In the genomic region with DNA sequence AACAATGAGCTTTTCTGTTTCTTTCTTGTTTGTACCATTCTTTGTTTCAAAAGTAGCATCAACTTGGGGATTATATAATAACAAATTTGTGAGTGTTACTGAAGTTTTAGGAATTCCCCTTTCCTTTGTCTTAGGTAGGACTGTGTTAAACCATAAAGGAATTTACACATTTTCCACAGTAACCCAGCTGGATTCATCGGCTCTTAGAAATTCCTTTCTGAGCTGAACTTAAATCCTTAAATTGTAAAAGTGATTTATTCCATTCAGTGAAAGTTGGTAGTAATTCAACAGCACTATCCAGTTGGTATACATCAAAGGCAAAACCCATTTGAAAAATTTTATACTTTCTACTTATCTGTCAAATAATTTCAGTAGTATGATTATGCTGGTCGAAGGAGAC, we compare ENCODE assay signal across 18 cellular contexts. TPM values are rescaled to one million over a fixed set of nuclear protein-coding genes. Genes with fewer than 3 reads are reported as not detected.
DNase-seq lines count a peak whose midpoint lies in the region; ATAC-seq and TF ChIP-seq lines count a peak whose summit lies in the region.
"Had no signal": no experiment of that assay in that cellular context is flagged by ENCODE, and none has a peak within 500 bp of the region (broad histone marks: within the 10 kb centered on the region; RNA-seq: fewer than 3 reads in every experiment).

No MANE protein-coding gene starts in this region.

- WGBS in mesodermal cell (ENCODE audit: insufficient coverage in 2 of 2), 2 experiments = no CpG with 5 or more reads among the region's 2 CpGs

- no peak for ATAC-seq in GM23338
- ATAC-seq: A549, Right ventricle myocardium inferior had no signal

- H3K36me3 Mint-ChIP-seq in GM23338 (ENCODE audit: low read depth) = peaks cover 23% of the 10 kb centered on the region

- H3K27me3 ChIP-seq in GM23338 (ENCODE audit: insufficient read depth) (no peaks in the 10 kb centered on the region), SJSA1 (replicated peaks) (no peaks in the 10 kb centered on the region)
- H3K27me3 ChIP-seq: BE2C had no signal

- H3K4me3 Mint-ChIP-seq in GM23338 = no peak overlapping the region

- H3K9me3 Mint-ChIP-seq in GM23338 = no peaks in the 10 kb centered on the region

- no peaks in the 10 kb centered on the region for H3F3A ChIP-seq in GM23338 (replicated peaks; ENCODE audit: low read depth)

- H4K20me1 ChIP-seq in GM23338 (replicated peaks; ENCODE audit: insufficient read depth) = no peaks in the 10 kb centered on the region

- H3K9me3 ChIP-seq in SJSA1 (replicated peaks) = no peaks in the 10 kb centered on the region
- no peaks in the 10 kb centered on the region for H3K9me3 ChIP-seq in mesodermal cell (ENCODE audit: control insufficient read depth, low read length)
- H3K9me3 ChIP-seq: A549, BE2C had no signal

- peak overlapping the region; percentile 88 for H3K27ac ChIP-seq in GM23338 (ENCODE audit: low read depth)
- H3K27ac ChIP-seq in SJSA1 = 0 out of 2 replicates have a peak overlapping the region, but pooled peaks have one; percentile 25
- peak overlapping the region; percentile 73 for H3K27ac ChIP-seq in mesodermal cell (ENCODE audit: low read depth, low read length, severe bottlenecking)
- H3K27ac ChIP-seq in substantia nigra (ENCODE audit: low read depth, low read length, poor library complexity, severe bottlenecking) = no peak overlapping the region
- H3K27ac ChIP-seq: A549 had no signal

- H3K4me1 ChIP-seq in GM23338 (ENCODE audit: insufficient read depth) (peaks cover 69% of the 10 kb centered on the region), SJSA1 (replicated peaks) (peaks cover 25% of the 10 kb centered on the region), mesodermal cell (ENCODE audit: control insufficient read depth, insufficient read depth, low read length, poor library complexity, severe bottlenecking) (peaks cover 33% of the 10 kb centered on the region)
- H3K4me1 ChIP-seq: BE2C had no signal

- H3K4me2 ChIP-seq in GM23338 = peak overlapping the region; percentile 15
- H3K4me2 ChIP-seq: A549 had no signal

- H3K27ac Mint-ChIP-seq in GM23338 = peak overlapping the region; percentile 96; the same call in 1 of the 2 replicates

- H3K79me2 ChIP-seq in GM23338 (replicated peaks; ENCODE audit: insufficient read depth) = peaks cover 43% of the 10 kb centered on the region

- no peaks in the 10 kb centered on the region for H3K9me2 ChIP-seq in GM23338 (ENCODE audit: insufficient read depth)

- H3K36me3 ChIP-seq in GM23338 (ENCODE audit: insufficient read depth) (0 out of 2 replicates have a peak, but pooled peaks cover 9% of the 10 kb centered on the region), SJSA1 (peaks cover 2% of the 10 kb centered on the region), mesodermal cell (ENCODE audit: control insufficient read depth, insufficient read depth, low read length) (peaks cover 41% of the 10 kb centered on the region)

- H3K4me3 ChIP-seq in GM23338 (no peak overlapping the region), SJSA1 (no peak overlapping the region), fibroblast of villous mesenchyme (ENCODE audit: low read depth, low read length) (no peak overlapping the region), mesodermal cell (ENCODE audit: extremely low read depth, insufficient read depth, low read length, poor library complexity, severe bottlenecking) (no peak overlapping the region)
- H3K4me3 ChIP-seq: A549 had no signal

- peak; percentile 44 for DNase-seq in GM23338 (ENCODE audit: low spot score)
- peak in 1 of 2 experiments; percentile 4 for DNase-seq in SJSA1 (ENCODE audit: low read depth in 1 of 2, low spot score in 2 of 2)
- DNase-seq in fibroblast of villous mesenchyme (ENCODE audit: low read depth) = peak; percentile 3
- DNase-seq in substantia nigra (lab: John Stamatoyannopoulos, UW) = no peak
- DNase-seq in activated CD4-positive, alpha-beta T cell treated with anti-CD3 and anti-CD28 coated beads, Interleukin-2, amount 50 U/mL, for 4 hours = no peak
- no peak for DNase-seq in HuH-7.5 (ENCODE audit: low spot score)
- DNase-seq in stimulated activated CD4-positive, alpha-beta T cell treated with anti-CD3 and anti-CD28 coated beads, Interleukin-12 subunit alpha, Interleukin-12 subunit beta, amount 100 ng/mL, for 4 hours = no peak
- DNase-seq: BE2C, Karpas-422, MV-4-11, NCI-H1105 treated with DMSO at 0.1 percent for 48 hours, NCI-H1694, NCI-H2081, NCI-H2171 treated with DMSO at 0.1 percent for 48 hours, NCI-H524 treated with DMSO at 0.1 percent for 48 hours had no signal

- no peak overlapping the region for H2AFZ ChIP-seq in GM23338

- no peaks in the 10 kb centered on the region for H3K27me3 Mint-ChIP-seq in GM23338 (ENCODE audit: insufficient read depth, low read depth, poor library complexity)

- peaks cover 77% of the 10 kb centered on the region for H3K4me1 Mint-ChIP-seq in GM23338

- TF ChIP-seq CTCF in GM23338 (conservative IDR thresholded peaks at IDR 0.05; ENCODE audit: low read depth in 2 of 2) = no peak
- no peak for TF ChIP-seq CTCF in fibroblast of villous mesenchyme (IDR thresholded peaks at IDR 0.05; ENCODE audit: insufficient read depth, low read depth, low read length)

TF ChIP-seq in GM23338, 12 proteins besides CTCF, POLR2A, EP300 and RAD21 (continues in another document):
- TF ChIP-seq NANOG (IDR thresholded peaks at IDR 0.05; ENCODE audit: borderline replicate concordance) (no peak), ZNF331 (CRISPR knock-in tag; IDR thresholded peaks at IDR 0.05; ENCODE audit: low read depth) (no peak)
- TF ChIP-seq, protein P1, sequence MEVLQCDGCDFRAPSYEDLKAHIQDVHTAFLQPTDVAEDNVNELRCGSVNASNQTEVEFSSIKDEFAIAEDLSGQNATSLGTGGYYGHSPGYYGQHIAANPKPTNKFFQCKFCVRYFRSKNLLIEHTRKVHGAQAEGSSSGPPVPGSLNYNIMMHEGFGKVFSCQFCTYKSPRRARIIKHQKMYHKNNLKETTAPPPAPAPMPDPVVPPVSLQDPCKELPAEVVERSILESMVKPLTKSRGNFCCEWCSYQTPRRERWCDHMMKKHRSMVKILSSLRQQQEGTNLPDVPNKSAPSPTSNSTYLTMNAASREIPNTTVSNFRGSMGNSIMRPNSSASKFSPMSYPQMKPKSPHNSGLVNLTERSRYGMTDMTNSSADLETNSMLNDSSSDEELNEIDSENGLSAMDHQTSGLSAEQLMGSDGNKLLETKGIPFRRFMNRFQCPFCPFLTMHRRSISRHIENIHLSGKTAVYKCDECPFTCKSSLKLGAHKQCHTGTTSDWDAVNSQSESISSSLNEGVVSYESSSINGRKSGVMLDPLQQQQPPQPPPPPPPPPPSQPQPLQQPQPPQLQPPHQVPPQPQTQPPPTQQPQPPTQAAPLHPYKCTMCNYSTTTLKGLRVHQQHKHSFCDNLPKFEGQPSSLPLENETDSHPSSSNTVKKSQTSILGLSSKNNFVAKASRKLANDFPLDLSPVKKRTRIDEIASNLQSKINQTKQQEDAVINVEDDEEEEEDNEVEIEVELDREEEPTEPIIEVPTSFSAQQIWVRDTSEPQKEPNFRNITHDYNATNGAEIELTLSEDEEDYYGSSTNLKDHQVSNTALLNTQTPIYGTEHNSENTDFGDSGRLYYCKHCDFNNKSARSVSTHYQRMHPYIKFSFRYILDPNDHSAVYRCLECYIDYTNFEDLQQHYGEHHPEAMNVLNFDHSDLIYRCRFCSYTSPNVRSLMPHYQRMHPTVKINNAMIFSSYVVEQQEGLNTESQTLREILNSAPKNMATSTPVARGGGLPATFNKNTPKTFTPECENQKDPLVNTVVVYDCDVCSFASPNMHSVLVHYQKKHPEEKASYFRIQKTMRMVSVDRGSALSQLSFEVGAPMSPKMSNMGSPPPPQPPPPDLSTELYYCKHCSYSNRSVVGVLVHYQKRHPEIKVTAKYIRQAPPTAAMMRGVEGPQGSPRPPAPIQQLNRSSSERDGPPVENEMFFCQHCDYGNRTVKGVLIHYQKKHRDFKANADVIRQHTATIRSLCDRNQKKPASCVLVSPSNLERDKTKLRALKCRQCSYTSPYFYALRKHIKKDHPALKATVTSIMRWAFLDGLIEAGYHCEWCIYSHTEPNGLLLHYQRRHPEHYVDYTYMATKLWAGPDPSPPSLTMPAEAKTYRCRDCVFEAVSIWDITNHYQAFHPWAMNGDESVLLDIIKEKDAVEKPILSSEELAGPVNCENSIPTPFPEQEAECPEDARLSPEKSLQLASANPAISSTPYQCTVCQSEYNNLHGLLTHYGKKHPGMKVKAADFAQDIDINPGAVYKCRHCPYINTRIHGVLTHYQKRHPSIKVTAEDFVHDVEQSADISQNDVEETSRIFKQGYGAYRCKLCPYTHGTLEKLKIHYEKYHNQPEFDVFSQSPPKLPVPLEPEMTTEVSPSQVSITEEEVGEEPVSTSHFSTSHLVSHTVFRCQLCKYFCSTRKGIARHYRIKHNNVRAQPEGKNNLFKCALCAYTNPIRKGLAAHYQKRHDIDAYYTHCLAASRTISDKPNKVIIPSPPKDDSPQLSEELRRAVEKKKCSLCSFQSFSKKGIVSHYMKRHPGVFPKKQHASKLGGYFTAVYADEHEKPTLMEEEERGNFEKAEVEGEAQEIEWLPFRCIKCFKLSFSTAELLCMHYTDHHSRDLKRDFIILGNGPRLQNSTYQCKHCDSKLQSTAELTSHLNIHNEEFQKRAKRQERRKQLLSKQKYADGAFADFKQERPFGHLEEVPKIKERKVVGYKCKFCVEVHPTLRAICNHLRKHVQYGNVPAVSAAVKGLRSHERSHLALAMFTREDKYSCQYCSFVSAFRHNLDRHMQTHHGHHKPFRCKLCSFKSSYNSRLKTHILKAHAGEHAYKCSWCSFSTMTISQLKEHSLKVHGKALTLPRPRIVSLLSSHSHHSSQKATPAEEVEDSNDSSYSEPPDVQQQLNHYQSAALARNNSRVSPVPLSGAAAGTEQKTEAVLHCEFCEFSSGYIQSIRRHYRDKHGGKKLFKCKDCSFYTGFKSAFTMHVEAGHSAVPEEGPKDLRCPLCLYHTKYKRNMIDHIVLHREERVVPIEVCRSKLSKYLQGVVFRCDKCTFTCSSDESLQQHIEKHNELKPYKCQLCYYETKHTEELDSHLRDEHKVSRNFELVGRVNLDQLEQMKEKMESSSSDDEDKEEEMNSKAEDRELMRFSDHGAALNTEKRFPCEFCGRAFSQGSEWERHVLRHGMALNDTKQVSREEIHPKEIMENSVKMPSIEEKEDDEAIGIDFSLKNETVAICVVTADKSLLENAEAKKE (CRISPR knock-in tag; IDR thresholded peaks at IDR 0.05) = no peak

RNA-seq across cellular contexts. Expression of a gene that starts 11.8 kb away (rescaled TPM):
- total RNA-seq in GM23338 (2014; rRNA removed; shearing (Covaris generic)) = 29.0 and 46.9 TPM in 2 replicates
- 22.0 and 25.0 TPM in 2 replicates for polyA plus RNA-seq in GM23338 (2016; fragmentation: Nextera tagmentation; extraction: Ambion mirVana)
- total RNA-seq in SJSA1 (2014; rRNA removed; shearing (Covaris generic)) = 8.8 and 21.7 TPM in 2 replicates
- 18.0 and 22.0 TPM in 2 replicates for total RNA-seq in fibroblast of villous mesenchyme
- polyA plus RNA-seq in mesodermal cell (2013, experiment 1 of 2) = 34.1 TPM
- polyA plus RNA-seq in mesodermal cell (2013, experiment 2 of 2) = 30.5 TPM

Comparison
In these comparisons a context has a peak if more than half of its experiments do, and no peak if none do; other contexts are left out.
1. DNase-seq: peak in GM23338 (single experiment) and fibroblast of villous mesenchyme (single experiment); none in substantia nigra (0 of 49), activated CD4-positive, alpha-beta T cell treated with anti-CD3 and anti-CD28 coated beads, Interleukin-2, amount 50 U/mL, for 4 hours (0 of 2), HuH-7.5 (single experiment) and stimulated activated CD4-positive, alpha-beta T cell treated with anti-CD3 and anti-CD28 coated beads, Interleukin-12 subunit alpha, Interleukin-12 subunit beta, amount 100 ng/mL, for 4 hours (single experiment).